19 cellular contexts compared by ENCODE assay signal in genomic region chr11:117657801-117658200, GRCh38.
DNase-seq lines count a peak whose midpoint lies in the region; ATAC-seq lines count a peak whose summit lies in the region.
"Had no signal": no experiment of that assay in that cellular context is flagged by ENCODE, and none has a peak within 500 bp of the region (broad histone marks: within the 10 kb centered on the region; RNA-seq: fewer than 3 reads in every experiment).

No MANE protein-coding gene starts in this region.

- no peak overlapping the region for H2BK120ac ChIP-seq in mesendoderm (ENCODE audit: low read depth, low read length)

- peaks cover 4% of the 10 kb centered on the region for H3K27me3 Mint-ChIP-seq in activated T-cell treated with anti-CD3 and anti-CD28 coated beads, Interleukin-2, amount 50 U/mL, for 4 hours (ENCODE audit: low read depth)

- H3K18ac ChIP-seq in mesendoderm (ENCODE audit: low read length), result no peak overlapping the region

- no peak overlapping the region for H4K8ac ChIP-seq in mesendoderm (ENCODE audit: low read depth, low read length)

- peak; percentile 96 for DNase-seq in DMS79 (lab: John Stamatoyannopoulos, UW)
- peak; percentile 74 for DNase-seq in NCI-H2107 (lab: John Stamatoyannopoulos, UW)
- peak; percentile 94 for DNase-seq in cerebellar cortex (ENCODE audit: low spot score)
- peak; percentile 50 for DNase-seq in mesendoderm
- no peak for DNase-seq in activated CD4-positive, alpha-beta T cell treated with anti-CD3 and anti-CD28 coated beads, Interleukin-2, amount 50 U/mL, for 4 hours
- DNase-seq in activated T-cell treated with anti-CD3 and anti-CD28 coated beads, Interleukin-2, amount 50 U/mL, for 4 hours, result no peak
- DNase-seq in GM03348 (ENCODE audit: low spot score), result no peak
- DNase-seq: activated B cell treated with CpG ODN at 0.5 μM for 24 hours; activated naive CD4-positive, alpha-beta T cell; body of pancreas; effector CD8-positive, alpha-beta T cell; GOT3; lower lobe of right lung; NCI-H526; nephron progenitor cell; stimulated activated CD8-positive, alpha-beta memory T cell treated with anti-CD3 and anti-CD28 coated beads, Interleukin-4, amount 100 ng/mL, for 48 hours; T-helper 1 cell; trophoblast cell had no signal

- no peaks in the 10 kb centered on the region for H3K4me1 ChIP-seq in mesendoderm (ENCODE audit: control insufficient read depth, low read depth, low read length)
- H3K4me1 ChIP-seq: body of pancreas, lower lobe of right lung had no signal

- no peak overlapping the region for H2BK5ac ChIP-seq in mesendoderm (ENCODE audit: low read length)

- no peak overlapping the region for H2AK5ac ChIP-seq in mesendoderm (ENCODE audit: low read length)

- no peaks in the 10 kb centered on the region for H3K36me3 ChIP-seq in mesendoderm (ENCODE audit: control insufficient read depth, insufficient read depth, low read length)
- H3K36me3 ChIP-seq: lower lobe of right lung had no signal

- no peak overlapping the region for H3K4me3 Mint-ChIP-seq in activated T-cell treated with anti-CD3 and anti-CD28 coated beads, Interleukin-2, amount 50 U/mL, for 4 hours
- H3K4me3 Mint-ChIP-seq: activated B cell treated with CpG ODN at 0.5 μM for 24 hours, nephron progenitor cell had no signal

- no peak overlapping the region for H3K9ac ChIP-seq in mesendoderm (ENCODE audit: low read length)

- no peak overlapping the region for H3K4ac ChIP-seq in mesendoderm (ENCODE audit: low read depth, low read length)

- no peaks in the 10 kb centered on the region for H3K9me3 Mint-ChIP-seq in activated T-cell treated with anti-CD3 and anti-CD28 coated beads, Interleukin-2, amount 50 U/mL, for 4 hours
- H3K9me3 Mint-ChIP-seq: activated B cell treated with CpG ODN at 0.5 μM for 24 hours, nephron progenitor cell had no signal

- no peak overlapping the region for H3K4me2 ChIP-seq in mesendoderm (ENCODE audit: low read length)

- H3K27ac ChIP-seq in mesendoderm (ENCODE audit: low read depth, low read length), result no peak overlapping the region
- H3K27ac ChIP-seq: body of pancreas, lower lobe of right lung had no signal

- no peaks in the 10 kb centered on the region for H3K4me1 Mint-ChIP-seq in activated T-cell treated with anti-CD3 and anti-CD28 coated beads, Interleukin-2, amount 50 U/mL, for 4 hours (ENCODE audit: low read depth)
- H3K4me1 Mint-ChIP-seq: activated B cell treated with CpG ODN at 0.5 μM for 24 hours had no signal

- WGBS in mesendoderm (ENCODE audit: extremely low coverage, insufficient coverage, low lambda C conversion rate), result no CpG with 5 or more reads among the region's 7 CpGs

- no peaks in the 10 kb centered on the region for H3K36me3 Mint-ChIP-seq in activated T-cell treated with anti-CD3 and anti-CD28 coated beads, Interleukin-2, amount 50 U/mL, for 4 hours (ENCODE audit: insufficient read depth)

- H3K56ac ChIP-seq in mesendoderm (ENCODE audit: low read length), result no peak overlapping the region

- no peaks in the 10 kb centered on the region for H3K79me1 ChIP-seq in mesendoderm (ENCODE audit: low read length)

- ATAC-seq in activated T-cell treated with anti-CD3 and anti-CD28 coated beads, Interleukin-2, amount 50 U/mL, for 4 hours, result no peak
- ATAC-seq in HG02759 (IDR thresholded peaks at IDR 0.05; ENCODE audit: unreplicated experiment), result no peak
- ATAC-seq: body of pancreas, lower lobe of right lung had no signal

- no peak overlapping the region for H3K4me3 ChIP-seq in mesendoderm (ENCODE audit: low read length)
- H3K4me3 ChIP-seq: body of pancreas, lower lobe of right lung had no signal

- no peaks in the 10 kb centered on the region for H3K79me2 ChIP-seq in mesendoderm (ENCODE audit: control insufficient read depth, insufficient read depth, low read length)

- H3K27me3 ChIP-seq in mesendoderm (ENCODE audit: insufficient read depth, low read length, poor library complexity), result no peaks in the 10 kb centered on the region
- H3K27me3 ChIP-seq: body of pancreas had no signal

- no peak overlapping the region for H3K23ac ChIP-seq in mesendoderm (ENCODE audit: low read length)

- H4K5ac ChIP-seq in mesendoderm (ENCODE audit: low read length), result no peak overlapping the region

- H2BK15ac ChIP-seq in mesendoderm (replicated peaks; ENCODE audit: low read depth), result no peak overlapping the region

Comparison
In these comparisons a context has a peak if more than half of its experiments do, and no peak if none do; other contexts are left out.
1. DNase-seq: peak in DMS79 (single experiment), NCI-H2107 (single experiment), cerebellar cortex (single experiment) and mesendoderm (single experiment); none in activated CD4-positive, alpha-beta T cell treated with anti-CD3 and anti-CD28 coated beads, Interleukin-2, amount 50 U/mL, for 4 hours (0 of 2), activated T-cell treated with anti-CD3 and anti-CD28 coated beads, Interleukin-2, amount 50 U/mL, for 4 hours (single experiment) and GM03348 (single experiment).